In genomic region chr4:177237291-177237690, GRCh38 we compare ENCODE assay signal across 26 cellular contexts.
"Had no signal": no experiment of that assay in that cellular context is flagged by ENCODE, and none has a peak within 500 bp of the region (broad histone marks: within the 10 kb centered on the region; RNA-seq: fewer than 3 reads in every experiment).

No MANE protein-coding gene starts in this region.

- H3K27ac ChIP-seq: left ventricle myocardium inferior, neural progenitor cell, neutrophil, parathyroid adenoma, psoas muscle, right atrium auricular region, skin epidermis, suprapubic skin, thoracic aorta, tibial artery, uterus had no signal

- H3K4me1 ChIP-seq: left ventricle myocardium inferior, neural progenitor cell, parathyroid adenoma, psoas muscle, right atrium auricular region, suprapubic skin, tibial artery, uterus had no signal

- H3K27me3 ChIP-seq: neural progenitor cell, neutrophil, right atrium auricular region, suprapubic skin, tibial artery, uterus had no signal

- DNase-seq: hippocampal formation; left ventricle myocardium inferior; naive B cell; natural killer cell; nephron progenitor cell; occipital lobe; psoas muscle; stimulated activated CD4-positive, alpha-beta T cell treated with anti-CD3 and anti-CD28 coated beads, Interleukin-12 subunit alpha, Interleukin-12 subunit beta, amount 100 ng/mL, for 4 hours; stimulated activated CD4-positive, alpha-beta T cell treated with anti-CD3 and anti-CD28 coated beads, Interleukin-15, amount 100 ng/mL, for 24 hours; stimulated activated CD4-positive, alpha-beta T cell treated with anti-CD3 and anti-CD28 coated beads, Interleukin-2, amount 100 ng/mL, for 24 hours; stimulated activated CD4-positive, alpha-beta T cell treated with anti-CD3 and anti-CD28 coated beads, Interleukin-4, amount 100 ng/mL, for 1 hour; stimulated activated naive B cell treated with anti-CD40 and anti-IgM and Interleukin-4, amounts not matched to agents 10 μg/mL and 1 μg/mL and 100 μg/mL, for 72 hours; stimulated activated naive CD8-positive, alpha-beta T cell treated with anti-CD3 and anti-CD28 coated beads, Interleukin-15, Interleukin-2, amounts not matched to agents 100 U/mL and 50 U/mL, for 24 hours; tibial artery; trophoblast cell; uterus had no signal

- FAIRE-seq: keratinocyte had no signal

- H2AFZ ChIP-seq: neural progenitor cell, parathyroid adenoma had no signal

- ATAC-seq: natural killer cell; psoas muscle; sciatic nerve; stimulated activated naive CD8-positive, alpha-beta T cell treated with anti-CD3 and anti-CD28 coated beads, Interleukin-15, Interleukin-2, amounts not matched to agents 100 U/mL and 50 U/mL, for 24 hours had no signal

- H3K36me3 ChIP-seq: left ventricle myocardium inferior, neural progenitor cell, neutrophil, right atrium auricular region, suprapubic skin, thoracic aorta, tibial artery, uterus had no signal

- H3K4me2 ChIP-seq: neural progenitor cell had no signal

- H3K9ac ChIP-seq: neural progenitor cell, parathyroid adenoma had no signal

- H3K4me3 ChIP-seq: left ventricle myocardium inferior, lung, neural progenitor cell, psoas muscle, right atrium auricular region, skin epidermis, suprapubic skin, thoracic aorta, tibial artery, uterus had no signal

- H3K79me2 ChIP-seq: parathyroid adenoma had no signal

- H3K9me3 ChIP-seq: left ventricle myocardium inferior, neutrophil, psoas muscle, right atrium auricular region, suprapubic skin, thoracic aorta, tibial artery, uterus had no signal
